In the genomic region with DNA sequence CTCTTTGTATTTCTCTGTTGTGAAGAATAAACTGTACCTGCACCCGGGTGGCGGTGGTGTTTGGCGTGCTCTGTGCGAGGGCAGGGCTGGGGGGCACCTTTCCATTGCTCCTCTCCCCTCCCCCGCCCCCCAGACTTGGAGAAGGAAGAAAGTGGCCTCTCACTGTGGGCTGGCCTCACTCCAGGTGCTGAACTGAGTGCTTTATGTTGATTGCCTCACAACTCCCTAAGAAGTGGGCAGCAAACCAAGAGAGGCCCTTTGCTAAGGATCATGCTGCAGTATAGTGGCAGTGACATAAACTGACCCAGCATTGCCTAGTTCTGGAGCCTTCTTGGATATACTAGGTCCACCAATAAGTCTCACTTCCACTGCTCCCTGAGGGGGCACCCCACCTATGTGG, we compare ENCODE assay signal across 11 cellular contexts. TPM values are rescaled to one million over a fixed set of nuclear protein-coding genes. Genes with fewer than 3 reads are reported as not detected.
A peak's percentile ranks its signal among the peaks of the same experiment; 100 is the strongest.
DNase-seq lines count a peak whose midpoint lies in the region; TF ChIP-seq lines count a peak whose summit lies in the region.
"Had no signal": no experiment of that assay in that cellular context is flagged by ENCODE, and none has a peak within 500 bp of the region (broad histone marks: within the 10 kb centered on the region; RNA-seq: fewer than 3 reads in every experiment).

No MANE protein-coding gene starts in this region.

- no peak for TF ChIP-seq POLR2A in prostate gland (IDR thresholded peaks at IDR 0.05)
- TF ChIP-seq POLR2A in lower leg skin (IDR thresholded peaks at IDR 0.05), result no peak

- intact Hi-C loops in prostate gland (cut with DNase I), result no loop called here
- intact Hi-C loops in lower leg skin (cut with DNase I; ENCODE audit: low total_unique reads), result no loop called here

- H3K4me3 ChIP-seq in MG63 (no peak overlapping the region), fibroblast of the aortic adventitia (ENCODE audit: low read depth, low read length) (no peak overlapping the region), prostate gland (no peak overlapping the region), lower leg skin (ENCODE audit: low read depth, poor library complexity, severe bottlenecking) (no peak overlapping the region)

- TF ChIP-seq CTCF in fibroblast of the aortic adventitia (IDR thresholded peaks at IDR 0.05; ENCODE audit: insufficient read depth, low read length), result no peak
- TF ChIP-seq CTCF in prostate gland (IDR thresholded peaks at IDR 0.05), result no peak
- no peak for TF ChIP-seq CTCF in lower leg skin (IDR thresholded peaks at IDR 0.05)

- DNase-seq in AG20443 (ENCODE audit: low spot score), result peak; percentile 75
- peak; percentile 13 for DNase-seq in MG63
- peak; percentile 90 for DNase-seq in fibroblast of the aortic adventitia (ENCODE audit: low read depth)
- peak; percentile 44 for DNase-seq in prostate gland (ENCODE audit: low spot score)
- no peak for DNase-seq in lower leg skin (ENCODE audit: low spot score in 2 of 2)
- no peak for DNase-seq in cerebellar cortex (ENCODE audit: low spot score)
- no peak for DNase-seq in NCI-H526 treated with DMSO at 0.1 percent for 48 hours (lab: John Stamatoyannopoulos, UW)
- no peak for DNase-seq in activated CD4-positive, alpha-beta T cell treated with anti-CD3 and anti-CD28 coated beads for 1 hour
- DNase-seq: activated CD4-positive, alpha-beta T cell treated with anti-CD3 and anti-CD28 coated beads, Interleukin-2, amount 10 ng/mL, durations not matched to agents 7 days and 5 days; Caco-2 had no signal

- H3K27me3 ChIP-seq in MG63 (no peaks in the 10 kb centered on the region), prostate gland (replicated peaks; ENCODE audit: insufficient read depth) (no peaks in the 10 kb centered on the region)

- H3K4me1 ChIP-seq in prostate gland (replicated peaks), result no peaks in the 10 kb centered on the region
- H3K4me1 ChIP-seq: Caco-2 had no signal

- no peak overlapping the region for H3K27ac ChIP-seq in prostate gland

- WGBS in prostate gland, result 38% methylated on average over 5 of the region's 5 CpGs
- WGBS in lower leg skin, 2 donors, result 68 to 77% methylated on average over 5 of the region's 5 CpGs

- H3K9me3 ChIP-seq in MG63, result no peaks in the 10 kb centered on the region
- H3K9me3 ChIP-seq in prostate gland, result no peaks in the 10 kb centered on the region
- H3K9me3 ChIP-seq: Caco-2 had no signal

- H3K36me3 ChIP-seq in MG63 (no peaks in the 10 kb centered on the region), prostate gland (no peaks in the 10 kb centered on the region)

RNA-seq across cellular contexts. Expression of a gene that starts 20.2 kb away (rescaled TPM):
- total RNA-seq in MG63 (2014; rRNA removed; shearing (Covaris generic); ENCODE audit: low replicate concordance), result not detected in 2 replicates
- total RNA-seq in fibroblast of the aortic adventitia (ENCODE audit: low replicate concordance) (not detected in 2 replicates), prostate gland (under 1 TPM in 1 of 2 donors, not detected in 1; 0.46 TPM), lower leg skin (not detected)
- total RNA-seq: activated CD4-positive, alpha-beta T cell treated with anti-CD3 and anti-CD28 coated beads, Interleukin-2, amount 10 ng/mL, durations not matched to agents 7 days and 5 days; activated naive CD4-positive, alpha-beta T cell treated with anti-CD3 and anti-CD28 coated beads, Interleukin-2, amount 50 U/mL, for 72 hours; Caco-2 had no signal

RNA-seq across cellular contexts. Expression of a gene that starts 44.4 kb away (rescaled TPM):
- total RNA-seq in MG63 (2014; rRNA removed; shearing (Covaris generic); ENCODE audit: low replicate concordance), result 1.5 and 3.3 TPM in 2 replicates
- total RNA-seq in fibroblast of the aortic adventitia (ENCODE audit: low replicate concordance) (12.3 and 14.5 TPM in 2 replicates), prostate gland (10 to 100 TPM; 45.0 to 52.0 TPM), lower leg skin (10 to 100 TPM in 3 of 4 donors, 1 to 10 TPM in 1; 7.0 to 24.3 (median 19.9) TPM)

Comparison
In these comparisons a context has a peak if more than half of its experiments do, and no peak if none do; other contexts are left out.
1. DNase-seq: peak in AG20443 (single experiment), MG63 (single experiment), fibroblast of the aortic adventitia (single experiment) and prostate gland (single experiment); none in lower leg skin (0 of 2), cerebellar cortex (single experiment), NCI-H526 treated with DMSO at 0.1 percent for 48 hours (single experiment) and activated CD4-positive, alpha-beta T cell treated with anti-CD3 and anti-CD28 coated beads for 1 hour (single experiment).